Comparison of ENCODE assay signal across 17 cellular contexts in genomic region chr12:41699658-41700057, GRCh38.
"Had no signal": no experiment of that assay in that cellular context is flagged by ENCODE, and none has a peak within 500 bp of the region (broad histone marks: within the 10 kb centered on the region; RNA-seq: fewer than 3 reads in every experiment).

No MANE protein-coding gene starts in this region.

- H3K36me3 ChIP-seq: gastroesophageal sphincter, heart left ventricle, sigmoid colon, thyroid gland had no signal

- H3K4me3 ChIP-seq: gastroesophageal sphincter, heart left ventricle, sigmoid colon, thyroid gland had no signal

- H3K9me3 ChIP-seq: gastroesophageal sphincter, heart left ventricle, sigmoid colon, thyroid gland had no signal

- DNase-seq: activated B cell treated with CpG ODN at 0.5 μM for 24 hours; activated CD4-positive, alpha-beta memory T cell treated with anti-CD3 and anti-CD28 coated beads for 36 hours; activated CD4-positive, alpha-beta T cell treated with anti-CD3 and anti-CD28 coated beads for 4 hours; activated gamma-delta T cell treated with Interleukin-2 at 50 U/mL for 16 hours; activated T-cell treated with anti-CD3 and anti-CD28 coated beads for 4 hours; cerebellar nuclear complex; cortex of kidney; heart left ventricle; kidney glomerular epithelial cell; left ventricle myocardium superior; occipital lobe; posterior cingulate gyrus; sigmoid colon; stimulated activated CD8-positive, alpha-beta memory T cell treated with anti-CD3 and anti-CD28 coated beads, Interleukin-4, amount 100 ng/mL, for 48 hours; stimulated activated naive CD4-positive, alpha-beta T cell treated with Interleukin-2 at 50 U/mL for 16 hours; thyroid gland had no signal

- H3K27ac ChIP-seq: gastroesophageal sphincter, heart left ventricle, sigmoid colon, thyroid gland had no signal

- H3K27me3 ChIP-seq: gastroesophageal sphincter, heart left ventricle, sigmoid colon, thyroid gland had no signal

- H3K4me1 ChIP-seq: gastroesophageal sphincter, heart left ventricle, sigmoid colon, thyroid gland had no signal
